1 cellular context compared by ENCODE assay signal in genomic region chr7:106986450-106986977, GRCh38.
TF ChIP-seq lines count a peak whose summit lies in the region.

No MANE protein-coding gene starts in this region.

TF ChIP-seq in K562, 482 proteins besides CTCF, POLR2A, EP300 and RAD21 (continued from another document):
- TF ChIP-seq ZC3H4 (CRISPR knock-in tag; IDR thresholded peaks at IDR 0.05; ENCODE audit: borderline replicate concordance) (no peak), MGA (IDR thresholded peaks at IDR 0.05) (no peak), CBFA2T2 (conservative IDR thresholded peaks at IDR 0.05) (peak; percentile 81), MYC (IDR thresholded peaks at IDR 0.05; ENCODE audit: low read depth, low read length) (no peak), MYC (CRISPR knock-in tag; IDR thresholded peaks at IDR 0.05; ENCODE audit: borderline replicate concordance, low read depth) (0 out of 2 replicates have a peak, but pooled peaks have one; percentile 11), ZNF384 (IDR thresholded peaks at IDR 0.05; ENCODE audit: low read depth, low read length) (no peak), ZNF175 (CRISPR knock-in tag; IDR thresholded peaks at IDR 0.05; ENCODE audit: low read depth) (peak; percentile 82), CXXC5 (CRISPR knock-in tag; IDR thresholded peaks at IDR 0.05) (peak; percentile 50)
